27 cellular contexts compared by ENCODE assay signal in the genomic region with DNA sequence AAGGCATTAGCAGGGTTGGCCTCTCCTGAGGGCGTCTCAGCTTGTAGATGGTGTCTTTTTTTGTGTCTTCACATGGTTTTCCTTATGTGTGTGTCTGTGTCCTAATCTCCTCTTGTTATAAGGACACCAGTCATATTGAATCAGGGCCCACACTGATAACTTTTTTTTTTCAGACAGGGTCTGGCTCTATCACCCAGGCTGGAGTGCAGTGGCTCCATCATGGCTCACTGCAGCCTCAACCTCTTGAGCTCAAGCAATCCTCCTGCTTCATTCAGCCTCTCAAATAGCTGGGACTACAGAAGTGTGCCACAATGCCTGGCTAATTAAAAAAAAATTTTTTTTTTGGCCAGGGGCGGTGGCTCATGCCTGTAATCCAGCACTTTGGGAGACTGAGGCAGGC.
"Had no signal": no experiment of that assay in that cellular context is flagged by ENCODE, and none has a peak within 500 bp of the region (broad histone marks: within the 10 kb centered on the region; RNA-seq: fewer than 3 reads in every experiment).

No MANE protein-coding gene starts in this region.

- H3K27ac ChIP-seq: neural progenitor cell, neutrophil, pancreas, prostate gland, right lobe of liver, sigmoid colon, stomach, thoracic aorta, thyroid gland, tibial nerve, upper lobe of left lung, vagina had no signal

- H3K4me2 ChIP-seq: neural progenitor cell had no signal

- H3K4me3 Mint-ChIP-seq: naive B cell; naive thymus-derived CD8-positive, alpha-beta T cell; neural progenitor cell; stimulated activated effector memory CD8-positive, alpha-beta T cell treated with anti-CD3 and anti-CD28 coated beads, Interleukin-12 subunit alpha, Interleukin-12 subunit beta, amount 100 ng/mL, for 72 hours; stimulated activated naive B cell treated with anti-CD40 and anti-IgM and Interleukin-4, amounts not matched to agents 10 μg/mL and 1 μg/mL and 100 μg/mL, for 72 hours; stimulated activated naive CD8-positive, alpha-beta T cell treated with anti-CD3 and anti-CD28 coated beads, Interleukin-15, Interleukin-2, amounts not matched to agents 100 ng/mL and 50 ng/mL, for 24 hours had no signal

- DNase-seq: naive B cell; naive thymus-derived CD8-positive, alpha-beta T cell; nucleus accumbens; pancreas; right cardiac atrium; right lobe of liver; sigmoid colon; small intestine; stimulated activated CD4-positive, alpha-beta T cell treated with anti-CD3 and anti-CD28 coated beads, Interleukin-15, amount 100 ng/mL, for 24 hours; stimulated activated CD4-positive, alpha-beta T cell treated with anti-CD3 and anti-CD28 coated beads, Interleukin-2, amount 100 ng/mL, for 24 hours; stimulated activated CD4-positive, alpha-beta T cell treated with anti-CD3 and anti-CD28 coated beads, Interleukin-2, amount 100 ng/mL, for 48 hours; stimulated activated CD4-positive, alpha-beta T cell treated with anti-CD3 and anti-CD28 coated beads, Interleukin-4, amount 100 ng/mL, for 24 hours; stimulated activated naive B cell treated with anti-CD40 and anti-IgM and Interleukin-4, amounts not matched to agents 10 μg/mL and 1 μg/mL and 100 μg/mL, for 72 hours; stimulated activated naive CD4-positive, alpha-beta T cell treated with Interleukin-2 at 50 U/mL for 16 hours; stomach; thyroid gland; trophoblast cell; upper lobe of left lung had no signal

- FAIRE-seq: pancreas, small intestine, urothelium cell line had no signal

- H3K4me1 ChIP-seq: neural progenitor cell, pancreas, prostate gland, right lobe of liver, sigmoid colon, thyroid gland, tibial nerve, upper lobe of left lung, vagina had no signal

- H3K36me3 ChIP-seq: neural progenitor cell, neutrophil, pancreas, prostate gland, right lobe of liver, sigmoid colon, stomach, thoracic aorta, thyroid gland, tibial nerve, upper lobe of left lung, vagina had no signal

- ATAC-seq: naive thymus-derived CD8-positive, alpha-beta T cell; pancreas; right cardiac atrium; right lobe of liver; stimulated activated effector memory CD8-positive, alpha-beta T cell treated with anti-CD3 and anti-CD28 coated beads, Interleukin-12 subunit alpha, Interleukin-12 subunit beta, amount 100 ng/mL, for 72 hours; stimulated activated naive B cell treated with anti-CD40 and anti-IgM and Interleukin-4, amounts not matched to agents 10 μg/mL and 1 μg/mL and 100 μg/mL, for 72 hours had no signal

- H3K9me3 Mint-ChIP-seq: stimulated activated effector memory CD8-positive, alpha-beta T cell treated with anti-CD3 and anti-CD28 coated beads, Interleukin-12 subunit alpha, Interleukin-12 subunit beta, amount 100 ng/mL, for 72 hours; stimulated activated naive CD8-positive, alpha-beta T cell treated with anti-CD3 and anti-CD28 coated beads, Interleukin-15, Interleukin-2, amounts not matched to agents 100 ng/mL and 50 ng/mL, for 24 hours had no signal

- H3K4me3 ChIP-seq: neural progenitor cell, pancreas, prostate gland, right lobe of liver, sigmoid colon, stomach, thoracic aorta, thyroid gland, tibial nerve, upper lobe of left lung, vagina had no signal

- H2AFZ ChIP-seq: neural progenitor cell had no signal

- H3K36me3 Mint-ChIP-seq: naive B cell; naive thymus-derived CD8-positive, alpha-beta T cell; stimulated activated effector memory CD8-positive, alpha-beta T cell treated with anti-CD3 and anti-CD28 coated beads, Interleukin-12 subunit alpha, Interleukin-12 subunit beta, amount 100 ng/mL, for 72 hours had no signal

- H3K27ac Mint-ChIP-seq: naive B cell; naive thymus-derived CD8-positive, alpha-beta T cell; neural progenitor cell; stimulated activated effector memory CD8-positive, alpha-beta T cell treated with anti-CD3 and anti-CD28 coated beads, Interleukin-12 subunit alpha, Interleukin-12 subunit beta, amount 100 ng/mL, for 72 hours; stimulated activated naive B cell treated with anti-CD40 and anti-IgM and Interleukin-4, amounts not matched to agents 10 μg/mL and 1 μg/mL and 100 μg/mL, for 72 hours; stimulated activated naive CD8-positive, alpha-beta T cell treated with anti-CD3 and anti-CD28 coated beads, Interleukin-15, Interleukin-2, amounts not matched to agents 100 ng/mL and 50 ng/mL, for 24 hours had no signal

- H3K4me1 Mint-ChIP-seq: naive B cell; naive thymus-derived CD8-positive, alpha-beta T cell; neural progenitor cell; stimulated activated naive B cell treated with anti-CD40 and anti-IgM and Interleukin-4, amounts not matched to agents 10 μg/mL and 1 μg/mL and 100 μg/mL, for 72 hours had no signal

- H3K9me3 ChIP-seq: neutrophil, pancreas, prostate gland, right lobe of liver, sigmoid colon, stomach, thoracic aorta, thyroid gland, tibial nerve, upper lobe of left lung, vagina had no signal

- H3K9ac ChIP-seq: neural progenitor cell had no signal

- H3K27me3 ChIP-seq: neural progenitor cell, neutrophil, pancreas, right lobe of liver, sigmoid colon, stomach, thyroid gland, tibial nerve, upper lobe of left lung, vagina had no signal

- H3K27me3 Mint-ChIP-seq: naive B cell; naive thymus-derived CD8-positive, alpha-beta T cell; stimulated activated naive B cell treated with anti-CD40 and anti-IgM and Interleukin-4, amounts not matched to agents 10 μg/mL and 1 μg/mL and 100 μg/mL, for 72 hours; stimulated activated naive CD8-positive, alpha-beta T cell treated with anti-CD3 and anti-CD28 coated beads, Interleukin-15, Interleukin-2, amounts not matched to agents 100 ng/mL and 50 ng/mL, for 24 hours had no signal
